8 cellular contexts compared by ENCODE assay signal in genomic region chr10:51063659-51064535, GRCh38. TPM values are rescaled to one million over a fixed set of nuclear protein-coding genes. Genes with fewer than 3 reads are reported as not detected.
DNase-seq lines count a peak whose midpoint lies in the region; ATAC-seq and TF ChIP-seq lines count a peak whose summit lies in the region.

No MANE protein-coding gene starts in this region.

- TF ChIP-seq CTCF in BJ (IDR thresholded peaks at IDR 0.05; ENCODE audit: insufficient read depth, low read depth, low read length) (peak; percentile 52), breast epithelium (IDR thresholded peaks at IDR 0.05) (peak in 2 of 3 donors; percentile 58 to 60), lower lobe of right lung (IDR thresholded peaks at IDR 0.05) (peak; percentile 50)

- intact Hi-C loops in breast epithelium (cut with DNase I; ENCODE audit: low total_unique reads), result no loop called here
- intact Hi-C loops in lower lobe of right lung (cut with DNase I), result no loop called here

- no peaks in the 10 kb centered on the region for H3K27me3 ChIP-seq in BJ (ENCODE audit: control insufficient read depth, insufficient read depth, low read length)
- H3K27me3 ChIP-seq in breast epithelium, result no peaks in the 10 kb centered on the region
- H3K27me3 ChIP-seq in lower lobe of right lung (ENCODE audit: low read depth), result no peaks in the 10 kb centered on the region

- no peaks in the 10 kb centered on the region for H3K4me1 ChIP-seq in breast epithelium
- H3K4me1 ChIP-seq in lower lobe of right lung, result no peaks in the 10 kb centered on the region

- peak; percentile 21 to 45 for ATAC-seq in lower lobe of right lung

- H3K4me3 ChIP-seq in BJ (ENCODE audit: low read depth, low read length) (no peak overlapping the region), breast epithelium (no peak overlapping the region), lower lobe of right lung (no peak overlapping the region)

- no peak for TF ChIP-seq POLR2A in breast epithelium (IDR thresholded peaks at IDR 0.05)

- no peaks in the 10 kb centered on the region for H3K4me1 Mint-ChIP-seq in activated naive CD8-positive, alpha-beta T cell treated with anti-CD3 and anti-CD28 coated beads for 36 hours

- no peak overlapping the region for H3K4me3 Mint-ChIP-seq in activated naive CD8-positive, alpha-beta T cell treated with anti-CD3 and anti-CD28 coated beads for 36 hours

- CTCF ChIA-PET in BJ (lab: Yijun Ruan, JAX), result interaction anchor here (0.6 to 3.1 kb wide), 25 partner anchors 9 to 1152 kb away, joined by 3 to 30 read pairs (median 4); no protein-coding TSS in a partner anchor

- H3K27me3 Mint-ChIP-seq in activated naive CD8-positive, alpha-beta T cell treated with anti-CD3 and anti-CD28 coated beads for 36 hours, result peaks cover 4% of the 10 kb centered on the region

- no peaks in the 10 kb centered on the region for H3K9me3 Mint-ChIP-seq in activated naive CD8-positive, alpha-beta T cell treated with anti-CD3 and anti-CD28 coated beads for 36 hours

- POLR2A ChIA-PET in BJ (lab: Charles Lee), result no interaction called here

- no peak for TF ChIP-seq EP300 in Ishikawa (IDR thresholded peaks at IDR 0.05; ENCODE audit: borderline replicate concordance)

- no peaks in the 10 kb centered on the region for H3K36me3 Mint-ChIP-seq in activated naive CD8-positive, alpha-beta T cell treated with anti-CD3 and anti-CD28 coated beads for 36 hours

- H3K27ac ChIP-seq in breast epithelium, result no peak overlapping the region
- no peak overlapping the region for H3K27ac ChIP-seq in lower lobe of right lung

- TF ChIP-seq RAD21 in Ishikawa (IDR thresholded peaks at IDR 0.05; ENCODE audit: low read depth), result peak; percentile 69

- DNase-seq in BJ (ENCODE audit: low read depth), result no peak
- DNase-seq in breast epithelium (ENCODE audit: low spot score in 2 of 2), result no peak
- DNase-seq in lower lobe of right lung, result no peak
- DNase-seq in activated naive CD8-positive, alpha-beta T cell treated with anti-CD3 and anti-CD28 coated beads for 36 hours, result no peak
- no peak for DNase-seq in cerebellar nuclear complex (lab: John Stamatoyannopoulos, UW)
- no peak for DNase-seq in NOMO-1 (lab: John Stamatoyannopoulos, UW; ENCODE audit: unreplicated experiment in 2 of 2)
- no peak for DNase-seq in NCI-H1092 (lab: John Stamatoyannopoulos, UW)

- no peak overlapping the region for H3K27ac Mint-ChIP-seq in activated naive CD8-positive, alpha-beta T cell treated with anti-CD3 and anti-CD28 coated beads for 36 hours

- H3K36me3 ChIP-seq in BJ (ENCODE audit: control insufficient read depth, insufficient read depth, low read length) (no peaks in the 10 kb centered on the region), breast epithelium (no peaks in the 10 kb centered on the region), lower lobe of right lung (no peaks in the 10 kb centered on the region)

- H3K9me3 ChIP-seq in breast epithelium (no peaks in the 10 kb centered on the region), lower lobe of right lung (no peaks in the 10 kb centered on the region)

TF ChIP-seq in Ishikawa, 13 proteins besides CTCF, POLR2A, EP300 and RAD21:
- TF ChIP-seq CEBPB (IDR thresholded peaks at IDR 0.05) (no peak), CREB1 (IDR thresholded peaks at IDR 0.05; ENCODE audit: low read depth) (no peak), REST (IDR thresholded peaks at IDR 0.05; ENCODE audit: low read depth) (no peak), MAX (IDR thresholded peaks at IDR 0.05) (no peak), TEAD4 (IDR thresholded peaks at IDR 0.05) (no peak), NFIC (IDR thresholded peaks at IDR 0.05) (no peak), ZBTB7A (IDR thresholded peaks at IDR 0.05; ENCODE audit: low read depth) (no peak), TCF12 (IDR thresholded peaks at IDR 0.05; ENCODE audit: low read depth) (no peak), EGR1 (IDR thresholded peaks at IDR 0.05) (no peak), USF1 (IDR thresholded peaks at IDR 0.05) (no peak)

RNA-seq across cellular contexts. Expression of gene PRKG1, which starts 10.4 kb away (rescaled TPM):
- 9.7 and 11.6 TPM in 2 replicates for polyA plus RNA-seq in BJ (2011; rRNA removed)
- polyA minus RNA-seq in BJ (2011; rRNA and poly(A)+ RNA removed), result 35.0 and 35.9 TPM in 2 replicates
- total RNA-seq in breast epithelium (10 to 100 TPM; 10.9 to 36.9 (median 19.7) TPM), lower lobe of right lung (23.6 TPM)
- total RNA-seq in activated naive CD8-positive, alpha-beta T cell treated with anti-CD3 and anti-CD28 coated beads for 36 hours, result not detected

Comparison
In these comparisons a context has a peak if more than half of its experiments do, and no peak if none do; other contexts are left out.
1. RNA of gene PRKG1, which starts 10.4 kb away (total RNA-seq): 23.6 TPM in lower lobe of right lung (single experiment) and 10.9 to 36.9 TPM in breast epithelium; not detected in activated naive CD8-positive, alpha-beta T cell treated with anti-CD3 and anti-CD28 coated beads for 36 hours; every median in the first group is over 10 times any median in the second.
2. Peak in every context shown above with its lines, with median percentiles within 50 percentile points of each other: CTCF ChIP-seq.